In genomic region chr12:76312314-76312713, GRCh38 we compare ENCODE assay signal across 22 cellular contexts. TPM values are rescaled to one million over a fixed set of nuclear protein-coding genes. Genes with fewer than 3 reads are reported as not detected.
DNase-seq lines count a peak whose midpoint lies in the region; ATAC-seq, FAIRE-seq and TF ChIP-seq lines count a peak whose summit lies in the region.
"Had no signal": no experiment of that assay in that cellular context is flagged by ENCODE, and none has a peak within 500 bp of the region (broad histone marks: within the 10 kb centered on the region; RNA-seq: fewer than 3 reads in every experiment).

No MANE protein-coding gene starts in this region.

- no peak overlapping the region for H2AK5ac ChIP-seq in IMR-90 (ENCODE audit: low read depth, low read length)

- TF ChIP-seq RAD21 in IMR-90 (IDR thresholded peaks at IDR 0.05; ENCODE audit: low read length): no peak

- intact Hi-C loops in IMR-90 (cut with micrococcal nuclease) (no loop called here), endothelial cell of umbilical vein (cut with micrococcal nuclease) (no loop called here), upper lobe of right lung (cut with DNase I) (no loop called here), PC-3 (cut with micrococcal nuclease) (no loop called here)

- no peak overlapping the region; the same call in 1 of the 2 replicates for H3K4ac ChIP-seq in IMR-90 (ENCODE audit: low read depth, low read length)

- ATAC-seq in IMR-90 (ENCODE audit: low read depth) (0 out of 2 replicates have a peak, but pooled peaks have one; percentile 11), upper lobe of right lung (peak; percentile 65), HG02678 (IDR thresholded peaks at IDR 0.05; ENCODE audit: unreplicated experiment) (no peak), PC-3 (no peak), GM19397 (IDR thresholded peaks at IDR 0.05; ENCODE audit: unreplicated experiment) (no peak)
- ATAC-seq: activated T-cell treated with anti-CD3 and anti-CD28 coated beads, Interleukin-2, amount 50 U/mL, for 4 hours; HCT116 had no signal

- H3K36me3 ChIP-seq in IMR-90 (ENCODE audit: control insufficient read depth, insufficient read depth, low read length): no peaks in the 10 kb centered on the region
- H3K36me3 ChIP-seq in endothelial cell of umbilical vein (ENCODE audit: control insufficient read depth in 2 of 2, extremely low read depth in 1 of 2, insufficient read depth in 2 of 2, low read length in 2 of 2): no peaks in the 10 kb centered on the region
- H3K36me3 ChIP-seq in upper lobe of right lung: no peaks in the 10 kb centered on the region
- no peaks in the 10 kb centered on the region for H3K36me3 ChIP-seq in PC-3 (ENCODE audit: low read depth, low read length)
- H3K36me3 ChIP-seq: ascending aorta, thyroid gland had no signal

- no CpG with 5 or more reads among the region's 7 CpGs for WGBS in IMR-90 (ENCODE audit: extremely low coverage in 2 of 2, insufficient read length in 1 of 2), 2 experiments

- H2AFZ ChIP-seq in IMR-90 (replicated peaks; ENCODE audit: low read length, poor library complexity): no peak overlapping the region
- no peak overlapping the region for H2AFZ ChIP-seq in endothelial cell of umbilical vein (ENCODE audit: low read depth, low read length)
- no peak overlapping the region for H2AFZ ChIP-seq in PC-3 (ENCODE audit: low read length)

- H2BK5ac ChIP-seq in IMR-90 (ENCODE audit: low read depth, low read length, poor library complexity, severe bottlenecking): no peak overlapping the region

- H3K18ac ChIP-seq in IMR-90 (ENCODE audit: low read depth, low read length): peak overlapping the region; percentile 63; the same call in 1 of the 2 replicates

- H3K79me2 ChIP-seq in endothelial cell of umbilical vein (ENCODE audit: control insufficient read depth, insufficient read depth, low read length) (no peaks in the 10 kb centered on the region), PC-3 (ENCODE audit: low read length) (no peaks in the 10 kb centered on the region)

- H4K8ac ChIP-seq in IMR-90 (ENCODE audit: low read depth in 2 of 2, low read length in 2 of 2): no peak overlapping the region; a peak in 1 of 4 replicates

- CTCF ChIA-PET in IMR-90 (lab: Yijun Ruan, JAX): no interaction called here
- CTCF ChIA-PET in endothelial cell of umbilical vein (lab: Charles Lee): interaction anchor here (1.4 kb wide), 1 partner anchor 35 kb away, joined by 3 read pairs; no protein-coding TSS in a partner anchor
- CTCF ChIA-PET in PC-3 (lab: Charles Lee): no interaction called here

- in situ Hi-C loops in IMR-90 (cut with MboI; ENCODE audit: low sequenced_read_pairs): no loop called here

- H3K4me1 ChIP-seq in IMR-90 (ENCODE audit: control insufficient read depth, insufficient read depth, low read length): peaks cover 6% of the 10 kb centered on the region; the same call in 1 of the 2 replicates
- peaks cover 16% of the 10 kb centered on the region for H3K4me1 ChIP-seq in endothelial cell of umbilical vein (ENCODE audit: control insufficient read depth, extremely low read depth, insufficient read depth, low read length)
- no peaks in the 10 kb centered on the region for H3K4me1 ChIP-seq in upper lobe of right lung
- H3K4me1 ChIP-seq in PC-3 (ENCODE audit: insufficient read depth, low read length): peaks cover 8% of the 10 kb centered on the region
- H3K4me1 ChIP-seq: ascending aorta, thyroid gland had no signal

- no peaks in the 10 kb centered on the region for H3F3A ChIP-seq in PC-3 (ENCODE audit: low read length, unreplicated experiment)

- TF ChIP-seq CTCF in IMR-90 (conservative IDR thresholded peaks at IDR 0.05; ENCODE audit: low read depth, low read length) (no peak), endothelial cell of umbilical vein (IDR thresholded peaks at IDR 0.05; ENCODE audit: extremely low read depth in 1 of 2, insufficient read depth in 1 of 2, low read depth in 1 of 2, low read length in 2 of 2) (no peak), upper lobe of right lung (IDR thresholded peaks at IDR 0.05) (no peak), PC-3 (conservative IDR thresholded peaks at IDR 0.05; ENCODE audit: low read depth, low read length) (no peak)

- POLR2A ChIA-PET in IMR-90 (lab: Charles Lee; ENCODE audit: unreplicated experiment): no interaction called here
- POLR2A ChIA-PET in endothelial cell of umbilical vein (lab: Charles Lee): no interaction called here
- POLR2A ChIA-PET in PC-3 (lab: Charles Lee; ENCODE audit: unreplicated experiment): interaction anchor here (0.6 kb wide), 1 partner anchor 212 kb away, joined by 5 read pairs; no protein-coding TSS in a partner anchor

- no peak overlapping the region for H3K56ac ChIP-seq in IMR-90 (ENCODE audit: extremely low read depth, insufficient read depth, low read length)

- no peak overlapping the region; the same call in 1 of the 2 replicates for H4K91ac ChIP-seq in IMR-90 (ENCODE audit: insufficient read depth, low read depth, low read length)

- BruUV-seq in IMR-90 (replicated peaks; lab: Mats Ljungman, UMichigan) (no TSS peak), endothelial cell of umbilical vein (replicated peaks; lab: Mats Ljungman, UMichigan) (no TSS peak), PC-3 (replicated peaks; lab: Mats Ljungman, UMichigan) (no TSS peak)

- H3K4me2 ChIP-seq in IMR-90 (ENCODE audit: low read depth, low read length): no peak overlapping the region
- no peak overlapping the region for H3K4me2 ChIP-seq in endothelial cell of umbilical vein (ENCODE audit: insufficient read depth, low read length)
- H3K4me2 ChIP-seq in PC-3 (ENCODE audit: low read length): no peak overlapping the region

- H4K5ac ChIP-seq in IMR-90 (ENCODE audit: low read depth, low read length): 0 out of 2 replicates have a peak overlapping the region, but pooled peaks have one; percentile 36

- H2BK15ac ChIP-seq in IMR-90 (ENCODE audit: low read depth, low read length): peak overlapping the region; percentile 63; the same call in 1 of the 3 replicates

- H3K9me1 ChIP-seq in IMR-90 (ENCODE audit: insufficient read depth, low read length) (peaks cover 2% of the 10 kb centered on the region; the same call in 1 of the 2 replicates), endothelial cell of umbilical vein (replicated peaks; ENCODE audit: control insufficient read depth, extremely low read depth, insufficient read depth, low read length) (no peaks in the 10 kb centered on the region)

- TF ChIP-seq POLR2A in IMR-90 (IDR thresholded peaks at IDR 0.05; ENCODE audit: low read depth, low read length) (no peak), endothelial cell of umbilical vein (IDR thresholded peaks at IDR 0.05; ENCODE audit: low read depth, low read length) (no peak)

- peak overlapping the region; percentile 52 for H2BK120ac ChIP-seq in IMR-90 (ENCODE audit: low read depth, low read length)

- H2AK9ac ChIP-seq in IMR-90 (replicated peaks; ENCODE audit: low read depth, low read length, poor library complexity): no peak overlapping the region

- H2BK20ac ChIP-seq in IMR-90 (ENCODE audit: low read depth, low read length): no peak overlapping the region

- H4K20me1 ChIP-seq in IMR-90 (ENCODE audit: insufficient read depth, low read length) (no peaks in the 10 kb centered on the region), endothelial cell of umbilical vein (replicated peaks; ENCODE audit: control insufficient read depth, extremely low read depth, insufficient read depth, low read length) (no peaks in the 10 kb centered on the region), PC-3 (ENCODE audit: low read length) (no peaks in the 10 kb centered on the region)

- no peaks in the 10 kb centered on the region for H3K9me2 ChIP-seq in PC-3 (replicated peaks; ENCODE audit: low read length)

- FAIRE-seq in endothelial cell of umbilical vein (lab: Jason Lieb, UNC): no peak
- FAIRE-seq: small intestine had no signal

- no peak overlapping the region for H3K23ac ChIP-seq in IMR-90 (ENCODE audit: low read depth, low read length)

- dilution Hi-C loops in IMR-90 (cut with HindIII; ENCODE audit: low sequenced_read_pairs, unreplicated experiment) (no loop called here), endothelial cell of umbilical vein (cut with MboI; ENCODE audit: extremely low pct_ligation_motif_present, low sequenced_read_pairs) (no loop called here)

- H3K27me3 ChIP-seq in IMR-90 (ENCODE audit: control insufficient read depth, insufficient read depth, low read length) (no peaks in the 10 kb centered on the region), endothelial cell of umbilical vein (ENCODE audit: control insufficient read depth in 2 of 2, insufficient read depth in 2 of 2, low read length in 2 of 2) (no peaks in the 10 kb centered on the region), upper lobe of right lung (no peaks in the 10 kb centered on the region), PC-3 (ENCODE audit: low read length) (no peaks in the 10 kb centered on the region)
- H3K27me3 ChIP-seq: ascending aorta, thyroid gland had no signal

- H3K9me3 ChIP-seq in IMR-90 (ENCODE audit: control insufficient read depth, insufficient read depth, low read length): no peaks in the 10 kb centered on the region
- H3K9me3 ChIP-seq in endothelial cell of umbilical vein (replicated peaks; ENCODE audit: control insufficient read depth, insufficient read depth, low read length): no peaks in the 10 kb centered on the region
- H3K9me3 ChIP-seq in upper lobe of right lung: no peaks in the 10 kb centered on the region
- no peaks in the 10 kb centered on the region for H3K9me3 ChIP-seq in PC-3 (ENCODE audit: low read length)
- H3K9me3 ChIP-seq: ascending aorta, thyroid gland had no signal

- no peak overlapping the region for H3K4me3 ChIP-seq in IMR-90 (ENCODE audit: insufficient read depth, low read depth, low read length)
- no peak overlapping the region for H3K4me3 ChIP-seq in endothelial cell of umbilical vein (replicated peaks in 1 of 3; ENCODE audit: insufficient read depth in 1 of 3, low read depth in 1 of 3, low read length in 3 of 3)
- H3K4me3 ChIP-seq in upper lobe of right lung: no peak overlapping the region
- H3K4me3 ChIP-seq in PC-3 (ENCODE audit: low read length): no peak overlapping the region
- H3K4me3 ChIP-seq: ascending aorta, thyroid gland had no signal

- H3K79me1 ChIP-seq in IMR-90 (ENCODE audit: low read depth in 1 of 2, low read length in 2 of 2): no peaks in the 10 kb centered on the region

- no peak overlapping the region for H3K14ac ChIP-seq in IMR-90 (replicated peaks; ENCODE audit: low read depth, low read length)

- H3K9ac ChIP-seq in IMR-90 (ENCODE audit: low read depth, low read length) (no peak overlapping the region), endothelial cell of umbilical vein (replicated peaks; ENCODE audit: extremely low read depth, insufficient read depth, low read length) (no peak overlapping the region), PC-3 (ENCODE audit: low read length) (no peak overlapping the region)

- H3K27ac ChIP-seq in IMR-90 (ENCODE audit: insufficient read depth, low read length): no peak overlapping the region
- H3K27ac ChIP-seq in endothelial cell of umbilical vein (ENCODE audit: insufficient read depth, low read depth, low read length): no peak overlapping the region
- no peak overlapping the region for H3K27ac ChIP-seq in upper lobe of right lung
- no peak overlapping the region for H3K27ac ChIP-seq in PC-3 (ENCODE audit: low read length)
- H3K27ac ChIP-seq: ascending aorta, thyroid gland had no signal

- DNase-seq in IMR-90 (no peak), endothelial cell of umbilical vein (ENCODE audit: low read depth, low spot score) (peak; percentile 30), middle frontal gyrus (ENCODE audit: extremely low spot score, low spot score) (peak; percentile 7), upper lobe of right lung (peak; percentile 69), PC-3 (no peak)
- DNase-seq: activated CD4-positive, alpha-beta T cell treated with anti-CD3 and anti-CD28 coated beads for 1 hour; activated CD8-positive, alpha-beta memory T cell treated with anti-CD3 and anti-CD28 coated beads for 24 hours; activated naive CD4-positive, alpha-beta T cell treated with anti-CD3 and anti-CD28 coated beads for 36 hours; activated T-cell treated with anti-CD3 and anti-CD28 coated beads, Interleukin-2, amount 50 U/mL, for 4 hours; AML-193; DMS79 treated with DMSO at 0.1 percent for 48 hours; effector CD8-positive, alpha-beta T cell; NCI-H510A treated with DMSO at 0.1 percent for 48 hours; small intestine; stimulated activated CD4-positive, alpha-beta T cell treated with anti-CD3 and anti-CD28 coated beads, Interleukin-2, amount 100 ng/mL, for 48 hours; stimulated activated naive CD4-positive, alpha-beta T cell treated with Interleukin-2 at 50 U/mL for 16 hours; SW 1271; thyroid gland had no signal

RNA-seq across cellular contexts. Expression of gene BBS10, which starts 35.9 kb away (rescaled TPM):
- 10.0 and 15.8 TPM in 2 replicates for total RNA-seq in IMR-90 (2012; rRNA removed)
- polyA plus RNA-seq in IMR-90 (2012; rRNA removed): 3.4 and 4.9 TPM in 2 replicates
- polyA plus RNA-seq in IMR-90 (2012; cell fraction: cytosol; rRNA removed): 0.44 and 0.78 TPM in 2 replicates
- polyA plus RNA-seq in IMR-90 (2012; cell fraction: nucleus; rRNA removed; ENCODE audit: low replicate concordance): 0.24 and 3.0 TPM in 2 replicates
- 7.5 and 7.8 TPM in 2 replicates for total RNA-seq in endothelial cell of umbilical vein
- 2.8 and 3.4 TPM in 2 replicates for polyA plus RNA-seq in endothelial cell of umbilical vein
- polyA plus RNA-seq in endothelial cell of umbilical vein (2011; cell fraction: cytosol; rRNA removed): 4.0 and 4.3 TPM in 2 replicates
- polyA plus RNA-seq in endothelial cell of umbilical vein (2011; cell fraction: nucleus; rRNA removed): 3.1 and 4.5 TPM in 2 replicates
- polyA plus RNA-seq in endothelial cell of umbilical vein (2012): 8.2 and 8.6 TPM in 2 replicates
- 4.5 and 5.2 TPM in 2 replicates for polyA minus RNA-seq in endothelial cell of umbilical vein
- polyA minus RNA-seq in endothelial cell of umbilical vein (2011; cell fraction: cytosol; rRNA and poly(A)+ RNA removed): 4.6 TPM
- 4.2 and 5.4 TPM in 2 replicates for polyA minus RNA-seq in endothelial cell of umbilical vein (2011; cell fraction: nucleus; rRNA and poly(A)+ RNA removed)
- 14.5 TPM for total RNA-seq in upper lobe of right lung
- 7.5 and 8.0 TPM in 2 replicates for total RNA-seq in PC-3 (2014; rRNA removed)

Comparison
In these comparisons a context has a peak if more than half of its experiments do, and no peak if none do; other contexts are left out.
1. ATAC-seq: peak in IMR-90 (single experiment) and upper lobe of right lung (single experiment); none in HG02678 (single experiment), PC-3 (single experiment) and GM19397 (single experiment).
2. DNase-seq: peak in endothelial cell of umbilical vein (single experiment), middle frontal gyrus (single experiment) and upper lobe of right lung (single experiment); none in IMR-90 (single experiment) and PC-3 (single experiment).